In genomic region chr3:184298759-184299487, GRCh38 we compare ENCODE assay signal across 8 cellular contexts. TPM values are rescaled to one million over a fixed set of nuclear protein-coding genes. Genes with fewer than 3 reads are reported as not detected.
DNase-seq lines count a peak whose midpoint lies in the region; ATAC-seq and TF ChIP-seq lines count a peak whose summit lies in the region.

Gene PSMD2 (plus strand): TSS chr3:184299241. CDS start chr3:184299267, 26 bp downstream.

- H3K9me3 ChIP-seq in mammary epithelial cell (replicated peaks; ENCODE audit: insufficient read depth, low read length) (no peaks in the 10 kb centered on the region), iPS-20b (ENCODE audit: insufficient read depth, low read depth, low read length) (no peaks in the 10 kb centered on the region)

- DNase-seq in AG08395 (ENCODE audit: low spot score) (peak; percentile 99), NCI-H2227 treated with DMSO at 0.1 percent for 48 hours (lab: John Stamatoyannopoulos, UW) (peak; percentile 96), mammary epithelial cell (peak; percentile 95)

- H3K9ac ChIP-seq in mammary epithelial cell (ENCODE audit: insufficient read depth, low read length) (peak within 1 kb of the TSS; percentile 95), iPS-20b (ENCODE audit: low read depth, low read length) (peak within 1 kb of the TSS; percentile 94)

- no peaks in the 10 kb centered on the region for H4K20me1 ChIP-seq in mammary epithelial cell (ENCODE audit: insufficient read depth, low read length)

- peak within 1 kb of the TSS; percentile 82 for H3K4me3 ChIP-seq in WI38 (ENCODE audit: low read depth, low read length)
- peak within 1 kb of the TSS; percentile 80 to 100 (median 90) for H3K4me3 ChIP-seq in mammary epithelial cell (replicated peaks in 1 of 3; ENCODE audit: insufficient read depth in 1 of 3, low read depth in 2 of 3, low read length in 3 of 3)
- H3K4me3 ChIP-seq in iPS-20b (ENCODE audit: low read length), result peak within 1 kb of the TSS; percentile 96
- H3K4me3 ChIP-seq in skin epidermis, result peak within 1 kb of the TSS; percentile 71 to 95 (median 87)

- intact Hi-C loops in mammary epithelial cell (cut with micrococcal nuclease), result loop anchor here (1.0 to 2.0 kb wide), 2 partner anchors 33 to 64 kb away; no protein-coding TSS in a partner anchor

- H3K36me3 ChIP-seq in mammary epithelial cell (ENCODE audit: insufficient read depth, low read length), result peaks cover 32% of the 10 kb centered on the region
- H3K36me3 ChIP-seq in iPS-20b (ENCODE audit: insufficient read depth, low read depth, low read length), result peaks cover 41% of the 10 kb centered on the region

- H3K27me3 ChIP-seq in mammary epithelial cell (ENCODE audit: insufficient read depth, low read length) (no peaks in the 10 kb centered on the region), iPS-20b (ENCODE audit: insufficient read depth, low read length) (no peaks in the 10 kb centered on the region)

- dilution Hi-C loops in mammary epithelial cell (cut with HindIII; ENCODE audit: low sequenced_read_pairs), result no loop called here

- peak within 1 kb of the TSS; percentile 100 for H2AFZ ChIP-seq in mammary epithelial cell (ENCODE audit: low read depth, low read length)

- peak; percentile 94 for ATAC-seq in HG03175 (IDR thresholded peaks at IDR 0.05; ENCODE audit: unreplicated experiment)

- H3K79me2 ChIP-seq in mammary epithelial cell (ENCODE audit: insufficient read depth, low read length), result peaks cover 49% of the 10 kb centered on the region

- peak within 1 kb of the TSS; percentile 94 for H3K4me2 ChIP-seq in mammary epithelial cell (ENCODE audit: insufficient read depth, low read depth, low read length)

- CTCF ChIA-PET in mammary epithelial cell (lab: Charles Lee; ENCODE audit: low non-redundant PET), result interaction anchor here (0.6 kb wide), 1 partner anchor 662 kb away, joined by 4 read pairs; no protein-coding TSS in a partner anchor

- H3K4me1 ChIP-seq in mammary epithelial cell (ENCODE audit: insufficient read depth, low read length), result peaks cover 16% of the 10 kb centered on the region
- H3K4me1 ChIP-seq in iPS-20b (ENCODE audit: insufficient read depth, low read length), result no peaks in the 10 kb centered on the region

- peak within 1 kb of the TSS; percentile 79 for H3K27ac ChIP-seq in mammary epithelial cell (ENCODE audit: insufficient read depth, low read depth, low read length)
- peak within 1 kb of the TSS; percentile 30 for H3K27ac ChIP-seq in iPS-20b (ENCODE audit: low read length)
- peak within 1 kb of the TSS; percentile 15 to 92 (median 86) for H3K27ac ChIP-seq in skin epidermis

- in situ Hi-C loops in GM18951 (cut with MboI; ENCODE audit: low sequenced_read_pairs, unreplicated experiment), result no loop called here
- in situ Hi-C loops in mammary epithelial cell (cut with MboI; ENCODE audit: low sequenced_read_pairs in 2 of 2), result no loop called here

- 2% methylated on average over 30 of the region's 78 CpGs for WGBS in mammary epithelial cell (ENCODE audit: low coverage, missing lambda C conversion rate)

- no TSS peak for BruUV-seq in mammary epithelial cell (replicated peaks; lab: Mats Ljungman, UMichigan)

- TF ChIP-seq CTCF in WI38 (IDR thresholded peaks at IDR 0.05; ENCODE audit: low read depth, low read length), result no peak
- no peak for TF ChIP-seq CTCF in mammary epithelial cell (conservative IDR thresholded peaks at IDR 0.05 in 1 of 2, IDR thresholded peaks at IDR 0.05 in 1 of 2; ENCODE audit: extremely low read depth in 1 of 2, insufficient read depth in 1 of 2, low read depth in 1 of 2, low read length in 2 of 2)

- peak; percentile 86 for TF ChIP-seq POLR2A in GM18951 (IDR thresholded peaks at IDR 0.05; ENCODE audit: extremely low read depth, insufficient read depth, insufficient read length)

RNA-seq across cellular contexts. Expression of gene PSMD2, which starts in this region (rescaled TPM):
- total RNA-seq in mammary epithelial cell, result 100 to 1,000 TPM; 276 to 541 TPM
- polyA plus RNA-seq in mammary epithelial cell, result 485 TPM
- polyA minus RNA-seq in mammary epithelial cell, result 594 TPM

Comparison
In these comparisons a context has a peak if more than half of its experiments do, and no peak if none do; other contexts are left out.
1. Peak in every context shown above with its lines: DNase-seq, ATAC-seq, H3K4me3 ChIP-seq and H3K27ac ChIP-seq.
2. H3K27ac ChIP-seq: peak in every context shown above with its lines; median percentile 86 in skin epidermis; 79 in mammary epithelial cell; 30 in iPS-20b.